8 cellular contexts compared by ENCODE assay signal in genomic region chr20:63519765-63520593, GRCh38. TPM values are rescaled to one million over a fixed set of nuclear protein-coding genes. Genes with fewer than 3 reads are reported as not detected.
A peak's percentile ranks its signal among the peaks of the same experiment; 100 is the strongest.
DNase-seq lines count a peak whose midpoint lies in the region; ATAC-seq and TF ChIP-seq lines count a peak whose summit lies in the region.

No MANE protein-coding gene starts in this region.

- H3K27me3 ChIP-seq in OCI-LY1 (ENCODE audit: insufficient read depth, low read length) (no peaks in the 10 kb centered on the region), aorta (ENCODE audit: control insufficient read depth in 1 of 2, insufficient read depth in 2 of 2, low read length in 1 of 2) (no peaks in the 10 kb centered on the region)

- H3K27me3 Mint-ChIP-seq in progenitor cell of endocrine pancreas, result peaks cover 11% of the 10 kb centered on the region

- peaks cover 15% of the 10 kb centered on the region for H3K36me3 Mint-ChIP-seq in progenitor cell of endocrine pancreas (ENCODE audit: insufficient read depth)

- H3K9me3 Mint-ChIP-seq in progenitor cell of endocrine pancreas (ENCODE audit: low read depth), result no peaks in the 10 kb centered on the region

- intact Hi-C loops in Right ventricle myocardium superior (cut with DNase I), result no loop called here
- intact Hi-C loops in aorta (cut with DNase I), result no loop called here

- peak; percentile 25; the same call in 1 of the 2 replicates for TF ChIP-seq CTCF in 22Rv1 (IDR thresholded peaks at IDR 0.05)
- TF ChIP-seq CTCF in OCI-LY1 (IDR thresholded peaks at IDR 0.05; ENCODE audit: low read length), result peak; percentile 12; the same call in 1 of the 2 replicates
- TF ChIP-seq CTCF in progenitor cell of endocrine pancreas (IDR thresholded peaks at IDR 0.05; ENCODE audit: unreplicated experiment), result peak; percentile 49

- H4K20me1 ChIP-seq in OCI-LY1 (ENCODE audit: insufficient read depth, low read length), result no peaks in the 10 kb centered on the region

- peak overlapping the region; percentile 88 for H3K27ac Mint-ChIP-seq in progenitor cell of endocrine pancreas

- H3K4me1 ChIP-seq in OCI-LY1 (ENCODE audit: insufficient read depth, low read length, severe bottlenecking), result peaks cover 14% of the 10 kb centered on the region
- H3K4me1 ChIP-seq in aorta (ENCODE audit: control insufficient read depth in 1 of 2, insufficient read depth in 2 of 2, low read length in 2 of 2), result no peaks in the 10 kb centered on the region

- peak; percentile 42 for ATAC-seq in GM18502 (IDR thresholded peaks at IDR 0.05; ENCODE audit: poor library complexity, unreplicated experiment)
- peak; percentile 38 for ATAC-seq in HG03025 (IDR thresholded peaks at IDR 0.05; ENCODE audit: low FRiP score, unreplicated experiment)
- peak; percentile 72 for ATAC-seq in Right ventricle myocardium superior (ENCODE audit: poor library complexity)
- ATAC-seq in aorta (ENCODE audit: low FRiP score), result peak; percentile 79

- H3K4me3 Mint-ChIP-seq in progenitor cell of endocrine pancreas (ENCODE audit: low read depth), result peak overlapping the region; percentile 69

- H3K27ac ChIP-seq in 22Rv1 (peak overlapping the region; percentile 92), OCI-LY1 (ENCODE audit: low read depth, low read length, poor library complexity, severe bottlenecking) (no peak overlapping the region), aorta (ENCODE audit: low read depth in 1 of 2, low read length in 2 of 2) (peak overlapping the region in 1 of 2 donors; percentile 20)

- no peaks in the 10 kb centered on the region for H3K79me2 ChIP-seq in OCI-LY1 (ENCODE audit: insufficient read depth, low read length)

- H3K4me3 ChIP-seq in OCI-LY1 (ENCODE audit: low read depth, low read length, poor library complexity, severe bottlenecking) (peak overlapping the region; percentile 78), aorta (ENCODE audit: low read length in 2 of 2) (peak overlapping the region; percentile 78 to 80)

- 1% methylated on average over 64 to 73 of the region's 73 CpGs for WGBS in aorta, 2 donors

- peaks cover 12% of the 10 kb centered on the region for H3K4me1 Mint-ChIP-seq in progenitor cell of endocrine pancreas (ENCODE audit: low read depth)

- peaks cover 27% of the 10 kb centered on the region for H3K36me3 ChIP-seq in OCI-LY1 (ENCODE audit: insufficient read depth, low read length)
- H3K36me3 ChIP-seq in aorta (ENCODE audit: control insufficient read depth in 1 of 2, insufficient read depth in 2 of 2, low read length in 1 of 2), result no peaks in the 10 kb centered on the region

- H3K9ac ChIP-seq in OCI-LY1 (ENCODE audit: low read length), result peak overlapping the region; percentile 80

- H3K9me2 ChIP-seq in OCI-LY1 (ENCODE audit: low read depth, low read length), result no peaks in the 10 kb centered on the region

- 0 out of 2 replicates have a peak, but pooled peaks cover 6% of the 10 kb centered on the region for H3K9me3 ChIP-seq in OCI-LY1 (ENCODE audit: low read length)
- H3K9me3 ChIP-seq in aorta (ENCODE audit: control insufficient read depth, low read length), result no peaks in the 10 kb centered on the region

- DNase-seq in activated gamma-delta T cell treated with anti-CD3 and anti-CD28 coated beads, Interleukin-2, amount 50 U/mL, for 16 hours (ENCODE audit: low read depth), result peak; percentile 46
- peak; percentile 80 for DNase-seq in Right ventricle myocardium superior
- DNase-seq in progenitor cell of endocrine pancreas (ENCODE audit: low spot score, unreplicated experiment), result peak; percentile 70
- DNase-seq in aorta, result peak; percentile 87 to 89

- H2AFZ ChIP-seq in OCI-LY1 (ENCODE audit: low read length), result no peak overlapping the region

- no peaks in the 10 kb centered on the region for H3F3A ChIP-seq in OCI-LY1 (ENCODE audit: insufficient read depth, low read length)

- H3K4me2 ChIP-seq in OCI-LY1 (ENCODE audit: low read length), result peak overlapping the region; percentile 75

RNA-seq across cellular contexts. Expression of gene PPDPF, which starts 0.6 kb away (rescaled TPM):
- total RNA-seq in Right ventricle myocardium superior (246 TPM), progenitor cell of endocrine pancreas (340 and 374 TPM in 2 replicates), aorta (100 to 1,000 TPM; 176 to 190 TPM)
- 100 to 1,000 TPM; 360 to 386 TPM for polyA plus RNA-seq in aorta

RNA-seq across cellular contexts. Expression of gene PTK6, which starts 17.2 kb away (rescaled TPM):
- total RNA-seq in Right ventricle myocardium superior (0.13 TPM), progenitor cell of endocrine pancreas (0.29 and 0.31 TPM in 2 replicates), aorta (under 1 TPM; 0.19 to 0.30 TPM)
- 1 to 10 TPM in 1 of 2 donors, under 1 TPM in 1; 0.10 to 4.6 TPM for polyA plus RNA-seq in aorta

RNA-seq across cellular contexts. Expression of gene EEF1A2, which starts 21.1 kb away (rescaled TPM):
- 1,229 TPM for total RNA-seq in Right ventricle myocardium superior
- 11.0 and 11.8 TPM in 2 replicates for total RNA-seq in progenitor cell of endocrine pancreas
- total RNA-seq in aorta, result 1 to 10 TPM in 1 of 2 donors, under 1 TPM in 1; 0.88 to 1.5 TPM
- polyA plus RNA-seq in aorta, result 1 to 10 TPM in 1 of 2 donors, under 1 TPM in 1; 0.64 to 6.0 TPM

RNA-seq across cellular contexts. Expression of gene SRMS, which starts 27.6 kb away (rescaled TPM):
- total RNA-seq in Right ventricle myocardium superior (not detected), progenitor cell of endocrine pancreas (not detected in 2 replicates), aorta (not detected)
- not detected for polyA plus RNA-seq in aorta

RNA-seq across cellular contexts. Expression of gene FNDC11, which starts 34.0 kb away (rescaled TPM):
- total RNA-seq in Right ventricle myocardium superior (0.11 TPM), progenitor cell of endocrine pancreas (1.9 and 2.6 TPM in 2 replicates), aorta (under 1 TPM in 1 of 2 donors, not detected in 1; 0.57 TPM)
- under 1 TPM in 1 of 2 donors, not detected in 1; 0.84 TPM for polyA plus RNA-seq in aorta

Comparison
In these comparisons a context has a peak if more than half of its experiments do, and no peak if none do; other contexts are left out.
1. RNA of gene EEF1A2, which starts 21.1 kb away (total RNA-seq): 1,229 TPM in Right ventricle myocardium superior (single experiment); 11.0 to 11.8 TPM in progenitor cell of endocrine pancreas and 0.88 to 1.5 TPM in aorta; every median in the first group is over 10 times any median in the second.
2. Peak in every context shown above with its lines, with median percentiles within 50 percentile points of each other: CTCF ChIP-seq, ATAC-seq and DNase-seq.